ENCODE assay signal across 9 cellular contexts in genomic region chr1:209106237-209106741, GRCh38.
DNase-seq lines count a peak whose midpoint lies in the region; ATAC-seq and TF ChIP-seq lines count a peak whose summit lies in the region.
"Had no signal": no experiment of that assay in that cellular context is flagged by ENCODE, and none has a peak within 500 bp of the region (broad histone marks: within the 10 kb centered on the region; RNA-seq: fewer than 3 reads in every experiment).

No MANE protein-coding gene starts in this region.

- H3K27ac Mint-ChIP-seq in natural killer cell, result no peak overlapping the region

- H3K9me3 Mint-ChIP-seq in natural killer cell, result peaks cover 0 to 3% of the 10 kb centered on the region in 2 donors

- DNase-seq in Ammon's horn (ENCODE audit: low spot score) (peak; percentile 31), HT1080 (ENCODE audit: low read depth) (peak; percentile 78), inferior parietal cortex (ENCODE audit: extremely low spot score) (peak; percentile 52), NCI-H774 (lab: John Stamatoyannopoulos, UW) (no peak), natural killer cell (no peak), mucosa of gallbladder (ENCODE audit: low spot score) (no peak)
- no peak for DNase-seq in activated naive CD4-positive, alpha-beta T cell (lab: John Stamatoyannopoulos, UW)
- DNase-seq: activated CD8-positive, alpha-beta memory T cell treated with anti-CD3 and anti-CD28 coated beads, Interleukin-2, amount 50 U/mL, for 48 hours had no signal

- H3K36me3 Mint-ChIP-seq in natural killer cell, result no peaks in the 10 kb centered on the region

- no peaks in the 10 kb centered on the region for H3K4me1 Mint-ChIP-seq in natural killer cell

- intact Hi-C loops in natural killer cell (cut with micrococcal nuclease), result no loop called here

- no peaks in the 10 kb centered on the region for H3K27me3 Mint-ChIP-seq in natural killer cell (ENCODE audit: low read depth in 2 of 2)

- no peak overlapping the region for H3K4me3 Mint-ChIP-seq in natural killer cell

- ATAC-seq in SK-N-SH treated with all-trans-retinoic acid at 6 μM for 48 hours (peak; percentile 86), natural killer cell (no peak)

- no peak for TF ChIP-seq CTCF in natural killer cell (IDR thresholded peaks at IDR 0.05)

TF ChIP-seq in SK-N-SH treated with all-trans-retinoic acid at 6 μM for 48 hours, 23 proteins besides CTCF, POLR2A, EP300 and RAD21:
- TF ChIP-seq PATZ1 (CRISPR knock-in tag; IDR thresholded peaks at IDR 0.05; ENCODE audit: borderline replicate concordance), result peak; percentile 78
- TF ChIP-seq CSDC2 (CRISPR knock-in tag; IDR thresholded peaks at IDR 0.05), result no peak

Comparison
In these comparisons a context has a peak if more than half of its experiments do, and no peak if none do; other contexts are left out.
1. DNase-seq: peak in Ammon's horn (single experiment), HT1080 (single experiment) and inferior parietal cortex (single experiment); none in NCI-H774 (single experiment), natural killer cell (single experiment), mucosa of gallbladder (single experiment) and activated naive CD4-positive, alpha-beta T cell (0 of 4).